Comparison of ENCODE assay signal across 2 cellular contexts in genomic region chr2:216520156-216520555, GRCh38.
TF ChIP-seq lines count a peak whose summit lies in the region.

No MANE protein-coding gene starts in this region.

TF ChIP-seq in SK-N-SH, 30 proteins besides CTCF, POLR2A, EP300 and RAD21 (continued from another document):
- TF ChIP-seq MAX (IDR thresholded peaks at IDR 0.05; ENCODE audit: low read depth) = no peak
- no peak for TF ChIP-seq TEAD4 (IDR thresholded peaks at IDR 0.05; ENCODE audit: borderline replicate concordance, insufficient read depth)
- no peak for TF ChIP-seq RXRA (IDR thresholded peaks at IDR 0.05; ENCODE audit: borderline replicate concordance, low read depth)
- TF ChIP-seq ELF1 (IDR thresholded peaks at IDR 0.05) = no peak
- TF ChIP-seq CHD2 (IDR thresholded peaks at IDR 0.05; ENCODE audit: low read length, partially characterized antibody) = no peak
- peak; percentile 58 for TF ChIP-seq TCF12 (IDR thresholded peaks at IDR 0.05)
- no peak for TF ChIP-seq USF1 (IDR thresholded peaks at IDR 0.05; ENCODE audit: borderline replicate concordance, low read depth)
- no peak for TF ChIP-seq JUND (IDR thresholded peaks at IDR 0.05)

TF ChIP-seq in SK-N-SH treated with all-trans-retinoic acid at 6 μM for 48 hours, 23 proteins besides CTCF, POLR2A, EP300 and RAD21 (continued from another document):
- TF ChIP-seq ZC3H10 (CRISPR knock-in tag; IDR thresholded peaks at IDR 0.05) (no peak), PPARA (CRISPR knock-in tag; IDR thresholded peaks at IDR 0.05; ENCODE audit: borderline replicate concordance) (no peak), ESRRG (CRISPR knock-in tag; IDR thresholded peaks at IDR 0.05) (no peak), ZFP3 (CRISPR knock-in tag; IDR thresholded peaks at IDR 0.05) (no peak)
- TF ChIP-seq, protein P1, sequence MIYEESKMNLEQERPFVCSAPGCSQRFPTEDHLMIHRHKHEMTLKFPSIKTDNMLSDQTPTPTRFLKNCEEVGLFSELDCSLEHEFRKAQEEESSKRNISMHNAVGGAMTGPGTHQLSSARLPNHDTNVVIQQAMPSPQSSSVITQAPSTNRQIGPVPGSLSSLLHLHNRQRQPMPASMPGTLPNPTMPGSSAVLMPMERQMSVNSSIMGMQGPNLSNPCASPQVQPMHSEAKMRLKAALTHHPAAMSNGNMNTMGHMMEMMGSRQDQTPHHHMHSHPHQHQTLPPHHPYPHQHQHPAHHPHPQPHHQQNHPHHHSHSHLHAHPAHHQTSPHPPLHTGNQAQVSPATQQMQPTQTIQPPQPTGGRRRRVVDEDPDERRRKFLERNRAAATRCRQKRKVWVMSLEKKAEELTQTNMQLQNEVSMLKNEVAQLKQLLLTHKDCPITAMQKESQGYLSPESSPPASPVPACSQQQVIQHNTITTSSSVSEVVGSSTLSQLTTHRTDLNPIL (CRISPR knock-in tag; IDR thresholded peaks at IDR 0.05; ENCODE audit: low read depth) = no peak
